Comparison of ENCODE assay signal across 1 cellular context in the genomic region with DNA sequence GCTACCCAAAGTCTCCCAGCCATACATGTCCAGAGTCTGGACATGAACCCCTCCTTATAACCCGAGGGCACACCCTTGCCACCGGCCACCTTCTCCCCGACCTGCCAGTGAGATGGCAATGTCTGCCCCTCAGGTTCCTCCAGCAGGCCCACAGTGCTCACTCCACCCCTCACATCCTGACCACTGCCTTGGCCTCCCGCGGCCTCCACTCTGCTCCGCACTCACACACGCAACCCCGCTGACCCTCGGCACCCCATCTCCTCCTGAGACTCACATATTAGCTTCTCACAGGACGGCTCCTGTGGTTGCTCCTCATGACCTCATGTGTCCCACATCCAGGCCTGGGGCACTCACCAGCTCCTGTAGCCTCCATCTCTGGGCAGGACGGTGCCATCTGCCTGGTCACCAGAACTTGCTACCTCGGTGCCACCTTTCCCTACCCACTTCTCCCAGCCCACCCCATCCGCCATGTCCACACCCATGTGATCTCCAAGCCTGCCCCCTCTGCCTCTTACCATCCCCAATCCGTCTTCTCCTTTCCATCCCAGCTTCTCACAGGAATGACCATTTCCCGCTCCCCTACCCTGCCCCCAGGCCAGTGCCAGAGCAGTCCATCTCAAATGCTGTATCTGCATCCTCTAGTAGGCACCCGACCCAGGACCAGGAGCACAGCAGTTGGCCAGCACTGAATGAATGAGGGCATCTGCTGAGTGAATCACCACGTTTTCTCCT.
TF ChIP-seq lines count a peak whose summit lies in the region.

No MANE protein-coding gene starts in this region.

TF ChIP-seq in neural cell, 6 proteins besides CTCF, POLR2A, EP300 and RAD21:
- TF ChIP-seq POLR2AphosphoS5 (IDR thresholded peaks at IDR 0.05) = no peak
- no peak for TF ChIP-seq TAF1 (IDR thresholded peaks at IDR 0.05; ENCODE audit: low read depth)
- TF ChIP-seq, protein P1, sequence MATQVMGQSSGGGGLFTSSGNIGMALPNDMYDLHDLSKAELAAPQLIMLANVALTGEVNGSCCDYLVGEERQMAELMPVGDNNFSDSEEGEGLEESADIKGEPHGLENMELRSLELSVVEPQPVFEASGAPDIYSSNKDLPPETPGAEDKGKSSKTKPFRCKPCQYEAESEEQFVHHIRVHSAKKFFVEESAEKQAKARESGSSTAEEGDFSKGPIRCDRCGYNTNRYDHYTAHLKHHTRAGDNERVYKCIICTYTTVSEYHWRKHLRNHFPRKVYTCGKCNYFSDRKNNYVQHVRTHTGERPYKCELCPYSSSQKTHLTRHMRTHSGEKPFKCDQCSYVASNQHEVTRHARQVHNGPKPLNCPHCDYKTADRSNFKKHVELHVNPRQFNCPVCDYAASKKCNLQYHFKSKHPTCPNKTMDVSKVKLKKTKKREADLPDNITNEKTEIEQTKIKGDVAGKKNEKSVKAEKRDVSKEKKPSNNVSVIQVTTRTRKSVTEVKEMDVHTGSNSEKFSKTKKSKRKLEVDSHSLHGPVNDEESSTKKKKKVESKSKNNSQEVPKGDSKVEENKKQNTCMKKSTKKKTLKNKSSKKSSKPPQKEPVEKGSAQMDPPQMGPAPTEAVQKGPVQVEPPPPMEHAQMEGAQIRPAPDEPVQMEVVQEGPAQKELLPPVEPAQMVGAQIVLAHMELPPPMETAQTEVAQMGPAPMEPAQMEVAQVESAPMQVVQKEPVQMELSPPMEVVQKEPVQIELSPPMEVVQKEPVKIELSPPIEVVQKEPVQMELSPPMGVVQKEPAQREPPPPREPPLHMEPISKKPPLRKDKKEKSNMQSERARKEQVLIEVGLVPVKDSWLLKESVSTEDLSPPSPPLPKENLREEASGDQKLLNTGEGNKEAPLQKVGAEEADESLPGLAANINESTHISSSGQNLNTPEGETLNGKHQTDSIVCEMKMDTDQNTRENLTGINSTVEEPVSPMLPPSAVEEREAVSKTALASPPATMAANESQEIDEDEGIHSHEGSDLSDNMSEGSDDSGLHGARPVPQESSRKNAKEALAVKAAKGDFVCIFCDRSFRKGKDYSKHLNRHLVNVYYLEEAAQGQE (IDR thresholded peaks at IDR 0.05; ENCODE audit: borderline replicate concordance) = no peak
- TF ChIP-seq EZH2 (IDR thresholded peaks at IDR 0.05; ENCODE audit: borderline replicate concordance, insufficient read depth, low read length, poor library complexity, severe bottlenecking) = no peak
- TF ChIP-seq SMC3 (conservative IDR thresholded peaks at IDR 0.05; ENCODE audit: poor library complexity) = no peak
- no peak for TF ChIP-seq MXI1 (conservative IDR thresholded peaks at IDR 0.05; ENCODE audit: poor library complexity, severe bottlenecking)
